In the genomic region with DNA sequence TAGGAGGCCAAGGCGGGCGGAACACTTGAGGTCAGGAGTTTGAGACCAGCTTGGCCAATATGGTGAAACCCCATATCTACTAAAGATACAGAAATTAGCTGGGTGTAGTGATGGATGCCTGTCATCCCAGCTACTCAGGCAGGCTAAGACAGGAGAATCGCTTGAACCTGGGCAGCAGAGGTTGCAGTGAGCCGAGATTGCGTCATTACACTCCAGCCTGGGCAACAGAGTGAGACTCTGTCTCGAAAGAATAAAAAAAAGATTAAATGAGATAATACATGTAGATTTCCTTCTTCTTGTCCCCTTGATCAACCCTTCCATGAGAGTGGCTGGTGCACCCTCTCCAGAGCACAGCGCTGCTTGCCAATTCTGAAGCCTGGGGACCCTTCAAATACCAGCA, we compare ENCODE assay signal across 23 cellular contexts.
DNase-seq lines count a peak whose midpoint lies in the region; ATAC-seq, FAIRE-seq and TF ChIP-seq lines count a peak whose summit lies in the region.
"Had no signal": no experiment of that assay in that cellular context is flagged by ENCODE, and none has a peak within 500 bp of the region (broad histone marks: within the 10 kb centered on the region; RNA-seq: fewer than 3 reads in every experiment).

No MANE protein-coding gene starts in this region.

- ATAC-seq in HepG2 (no peak), right lobe of liver (no peak), K562 (no peak), HG02870 (IDR thresholded peaks at IDR 0.05; ENCODE audit: unreplicated experiment) (no peak), omental fat pad (ENCODE audit: low FRiP score) (no peak)
- ATAC-seq: A549, GM12878 had no signal

- H3K4me3 ChIP-seq in HepG2 (replicated peaks in 1 of 3; ENCODE audit: insufficient read depth in 1 of 3, low read depth in 2 of 3, low read length in 3 of 3) (no peak overlapping the region), right lobe of liver (no peak overlapping the region), K562 (no peak overlapping the region)
- H3K4me3 ChIP-seq: A549, GM12878 had no signal

- in situ Hi-C loops in HepG2 (cut with HindIII; ENCODE audit: extremely low pct_ligation_motif_present, low pct_unique_long_range_greater_than_20kb) (no loop called here), K562 (cut with MboI) (no loop called here)

- no TSS peak for BruUV-seq in HepG2 (replicated peaks; lab: Mats Ljungman, UMichigan)
- BruUV-seq in K562 (replicated peaks; lab: Mats Ljungman, UMichigan): no TSS peak

- H3K36me3 ChIP-seq in HepG2 (replicated peaks in 1 of 2; ENCODE audit: control insufficient read depth in 1 of 2, insufficient read depth in 2 of 2, low read length in 2 of 2) (no peaks in the 10 kb centered on the region), right lobe of liver (no peaks in the 10 kb centered on the region), K562 (ENCODE audit: control insufficient read depth, insufficient read depth, low read length) (no peaks in the 10 kb centered on the region)

- POLR2A ChIA-PET in HepG2 (lab: Yijun Ruan, JAX) (no interaction called here), K562 (lab: Yijun Ruan, JAX) (no interaction called here)

- no peaks in the 10 kb centered on the region for H3K9me1 ChIP-seq in K562 (ENCODE audit: control insufficient read depth, insufficient read depth, low read length)

- H3K4me1 ChIP-seq in HepG2 (ENCODE audit: insufficient read depth, low read length) (no peaks in the 10 kb centered on the region), right lobe of liver (no peaks in the 10 kb centered on the region), K562 (replicated peaks in 1 of 2; ENCODE audit: control insufficient read depth in 2 of 2, insufficient read depth in 2 of 2, low read length in 2 of 2) (no peaks in the 10 kb centered on the region)
- H3K4me1 ChIP-seq: A549 had no signal

- 32% methylated on average over 5 of the region's 7 CpGs for WGBS in HepG2 (ENCODE audit: low lambda C conversion rate)
- WGBS in right lobe of liver (ENCODE audit: insufficient coverage, low coverage, low lambda C conversion rate, missing lambda C conversion rate): 89% methylated on average over 5 of the region's 7 CpGs
- 2% methylated on average over 7 of the region's 7 CpGs for WGBS in K562 (ENCODE audit: insufficient coverage, low coverage, missing lambda C conversion rate)

- no peak overlapping the region for H3K9ac ChIP-seq in HepG2 (ENCODE audit: insufficient read depth, low read depth, low read length)
- no peak overlapping the region for H3K9ac ChIP-seq in K562 (ENCODE audit: insufficient read depth in 1 of 2, low read depth in 2 of 2, low read length in 2 of 2)

- no peak for TF ChIP-seq CTCF in HepG2 (CRISPR knock-in tag; IDR thresholded peaks at IDR 0.05)
- TF ChIP-seq CTCF in right lobe of liver (IDR thresholded peaks at IDR 0.05): no peak
- TF ChIP-seq CTCF in K562 (IDR thresholded peaks at IDR 0.05 in 2 of 3, conservative IDR thresholded peaks at IDR 0.05 in 1 of 3; ENCODE audit: insufficient read depth in 2 of 3, low read depth in 1 of 3, low read length in 3 of 3): no peak
- TF ChIP-seq CTCF in omental fat pad (IDR thresholded peaks at IDR 0.05): no peak

- TF ChIP-seq EP300 in HepG2 (IDR thresholded peaks at IDR 0.05; ENCODE audit: low read depth in 2 of 2, low read length in 2 of 2) (no peak), HepG2 (CRISPR knock-in tag; IDR thresholded peaks at IDR 0.05; ENCODE audit: borderline replicate concordance) (no peak), K562 (IDR thresholded peaks at IDR 0.05; ENCODE audit: low read length) (no peak)

- H3K9me3 ChIP-seq in HepG2 (ENCODE audit: low read length) (no peaks in the 10 kb centered on the region), right lobe of liver (no peaks in the 10 kb centered on the region), K562 (replicated peaks; ENCODE audit: control insufficient read depth, insufficient read depth, low read depth, low read length) (no peaks in the 10 kb centered on the region)
- H3K9me3 ChIP-seq: A549 had no signal

- peaks cover 17 to 85% of the 10 kb centered on the region in 2 experiments; a peak in 3 of 5 replicates for H3K27me3 ChIP-seq in HepG2 (ENCODE audit: control insufficient read depth in 1 of 2, insufficient read depth in 2 of 2, low read length in 2 of 2)
- H3K27me3 ChIP-seq in right lobe of liver: no peaks in the 10 kb centered on the region
- peaks cover 27 to 87% of the 10 kb centered on the region in 2 experiments; a peak in 4 of 5 replicates for H3K27me3 ChIP-seq in K562 (ENCODE audit: control insufficient read depth in 2 of 2, insufficient read depth in 2 of 2, low read length in 2 of 2)

- DNase-seq in HepG2 (ENCODE audit: low spot score) (no peak), right lobe of liver (no peak), K562 (ENCODE audit: extremely low read depth in 1 of 4, low spot score in 3 of 4) (no peak), omental fat pad (ENCODE audit: low spot score) (no peak)
- DNase-seq: AML-193; C1 segment of cervical spinal cord; CD4-positive, alpha-beta memory T cell; CD4-positive, CD25-positive, alpha-beta regulatory T cell; CD8-positive, alpha-beta memory T cell; COR-L47; DMS 273 treated with DMSO at 0.1 percent for 48 hours; DMS153; DMS53; DMS79; DND-41; EL; GDM1 had no signal

- no peak for TF ChIP-seq RAD21 in HepG2 (CRISPR knock-in tag; IDR thresholded peaks at IDR 0.05)
- TF ChIP-seq RAD21 in K562 (CRISPR knock-in tag; conservative IDR thresholded peaks at IDR 0.05 in 1 of 2, IDR thresholded peaks at IDR 0.05 in 1 of 2): no peak

- FAIRE-seq in HepG2 (lab: Jason Lieb, UNC) (no peak), K562 (lab: Jason Lieb, UNC) (no peak)
- FAIRE-seq: A549, GM12878, GM12892, GM18507 had no signal

- H3K79me2 ChIP-seq in HepG2 (ENCODE audit: insufficient read depth, low read length) (no peaks in the 10 kb centered on the region), K562 (ENCODE audit: control insufficient read depth, insufficient read depth, low read length) (no peaks in the 10 kb centered on the region)

- intact Hi-C loops in HepG2 (cut with micrococcal nuclease; ENCODE audit: unreplicated experiment): no loop called here
- intact Hi-C loops in right lobe of liver (cut with DNase I): no loop called here
- intact Hi-C loops in K562 (cut with micrococcal nuclease): no loop called here

- H2AFZ ChIP-seq in HepG2 (ENCODE audit: low read length) (no peak overlapping the region), K562 (ENCODE audit: low read depth, low read length) (no peak overlapping the region)

- no peak overlapping the region for H3K27ac ChIP-seq in HepG2 (ENCODE audit: extremely low read length, insufficient read depth, low read length)
- H3K27ac ChIP-seq in right lobe of liver: no peak overlapping the region
- no peak overlapping the region for H3K27ac ChIP-seq in K562 (ENCODE audit: extremely low read depth, low read depth, low read length)
- H3K27ac ChIP-seq: 22Rv1, A549 had no signal

- H3K4me2 ChIP-seq in HepG2 (ENCODE audit: low read depth, low read length) (no peak overlapping the region), K562 (ENCODE audit: insufficient read depth, low read length) (no peak overlapping the region)
- H3K4me2 ChIP-seq: A549 had no signal

- H4K20me1 ChIP-seq in HepG2 (ENCODE audit: insufficient read depth, low read length) (no peaks in the 10 kb centered on the region), K562 (replicated peaks; ENCODE audit: control insufficient read depth, insufficient read depth, low read length) (0 out of 2 replicates have a peak, but pooled peaks cover 6% of the 10 kb centered on the region)

- CTCF ChIA-PET in HepG2 (lab: Yijun Ruan, JAX; ENCODE audit: low intra/inter-chr PET ratio, low total read pairs) (no interaction called here), K562 (lab: Yijun Ruan, JAX; ENCODE audit: low intra/inter-chr PET ratio) (no interaction called here)

- TF ChIP-seq POLR2A in HepG2 (IDR thresholded peaks at IDR 0.05; ENCODE audit: insufficient read depth in 1 of 2, low read depth in 2 of 2, low read length in 2 of 2) (no peak), right lobe of liver (IDR thresholded peaks at IDR 0.05) (no peak), K562 (conservative IDR thresholded peaks at IDR 0.05) (no peak)

TF ChIP-seq in HepG2, 621 proteins besides CTCF, POLR2A, EP300 and RAD21:
- TF ChIP-seq CEBPB (IDR thresholded peaks at IDR 0.05; ENCODE audit: borderline replicate concordance, low read depth, low read length) (peak; percentile 9; the same call in 1 of the 2 replicates), ZBTB2 (CRISPR knock-in tag; IDR thresholded peaks at IDR 0.05; ENCODE audit: low read depth) (no peak), ATF7 (IDR thresholded peaks at IDR 0.05) (peak; percentile 47), ATF7 (CRISPR knock-in tag; IDR thresholded peaks at IDR 0.05) (no peak), ZBTB7B (CRISPR knock-in tag; IDR thresholded peaks at IDR 0.05) (no peak)

TF ChIP-seq in K562, 482 proteins besides CTCF, POLR2A, EP300 and RAD21:
- no peak for TF ChIP-seq LARP7 (IDR thresholded peaks at IDR 0.05)
- no peak for TF ChIP-seq HDAC3 (IDR thresholded peaks at IDR 0.05; ENCODE audit: borderline replicate concordance, partially characterized antibody)
- TF ChIP-seq CEBPB (tag; IDR thresholded peaks at IDR 0.05): peak; percentile 45; the same call in 1 of the 2 replicates
- TF ChIP-seq, protein P1, sequence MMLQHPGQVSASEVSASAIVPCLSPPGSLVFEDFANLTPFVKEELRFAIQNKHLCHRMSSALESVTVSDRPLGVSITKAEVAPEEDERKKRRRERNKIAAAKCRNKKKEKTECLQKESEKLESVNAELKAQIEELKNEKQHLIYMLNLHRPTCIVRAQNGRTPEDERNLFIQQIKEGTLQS (IDR thresholded peaks at IDR 0.05): peak; percentile 41
- TF ChIP-seq, protein P1 (CRISPR knock-in tag; conservative IDR thresholded peaks at IDR 0.05): no peak
- TF ChIP-seq CEBPG (CRISPR knock-in tag; IDR thresholded peaks at IDR 0.05): no peak
- peak; percentile 39 to 44; a peak in 2 of 4 replicates for TF ChIP-seq CEBPG (tag; conservative IDR thresholded peaks at IDR 0.05 in 1 of 2, IDR thresholded peaks at IDR 0.05 in 1 of 2)
TF ChIP-seq in K562: peak in this region for 3.

Comparison
In these comparisons a context has a peak if more than half of its experiments do, and no peak if none do; other contexts are left out.
1. Of the 241 proteins assayed by ChIP-seq in both HepG2 and K562: peak only in HepG2: none; only in K562: CEBPG; in both: CEBPB; in neither: 237; mixed calls (peak in some experiments, not most) for 2.